12 cellular contexts compared by ENCODE assay signal in the genomic region with DNA sequence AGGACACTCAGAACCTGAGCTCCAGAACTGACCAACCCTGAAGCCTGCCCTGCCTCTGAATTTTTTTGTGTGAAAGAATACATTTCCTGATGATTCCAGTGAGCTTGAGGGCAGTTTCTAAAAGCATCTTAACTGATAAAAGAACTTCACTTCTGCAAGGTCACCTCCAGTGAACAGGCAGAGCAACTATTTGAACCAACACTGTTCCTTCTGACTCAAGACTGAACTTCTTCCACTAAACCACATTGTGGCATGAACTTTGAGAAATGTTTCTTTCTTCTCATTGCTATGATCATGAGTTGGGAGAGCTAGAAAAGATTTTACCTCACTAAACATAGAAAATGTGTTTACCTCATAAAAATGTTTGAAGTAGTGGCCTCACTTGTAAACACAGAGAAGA.
DNase-seq lines count a peak whose midpoint lies in the region; ATAC-seq, FAIRE-seq and TF ChIP-seq lines count a peak whose summit lies in the region.
"Had no signal": no experiment of that assay in that cellular context is flagged by ENCODE, and none has a peak within 500 bp of the region (broad histone marks: within the 10 kb centered on the region; RNA-seq: fewer than 3 reads in every experiment).

No MANE protein-coding gene starts in this region.

- ATAC-seq in GM21390 (IDR thresholded peaks at IDR 0.05; ENCODE audit: unreplicated experiment) (peak; percentile 52), HG03565 (IDR thresholded peaks at IDR 0.05; ENCODE audit: unreplicated experiment) (peak; percentile 39), heart left ventricle (no peak)

- no peak for TF ChIP-seq POLR2A in breast epithelium (IDR thresholded peaks at IDR 0.05)
- no peak for TF ChIP-seq POLR2A in heart left ventricle (IDR thresholded peaks at IDR 0.05)

- H3K36me3 ChIP-seq in breast epithelium, result no peaks in the 10 kb centered on the region
- no peaks in the 10 kb centered on the region for H3K36me3 ChIP-seq in heart left ventricle
- H3K36me3 ChIP-seq: esophagus squamous epithelium had no signal

- TF ChIP-seq CTCF in fibroblast of mammary gland (conservative IDR thresholded peaks at IDR 0.05; ENCODE audit: control insufficient read depth, insufficient read depth, low read depth, low read length) (no peak), GM10266 (IDR thresholded peaks at IDR 0.05; ENCODE audit: control insufficient read depth, insufficient read depth, low read depth, missing control alignments) (no peak), breast epithelium (IDR thresholded peaks at IDR 0.05) (no peak), heart left ventricle (IDR thresholded peaks at IDR 0.05) (no peak)

- H3K27me3 ChIP-seq in breast epithelium (no peaks in the 10 kb centered on the region), heart left ventricle (no peaks in the 10 kb centered on the region)
- H3K27me3 ChIP-seq: esophagus squamous epithelium had no signal

- DNase-seq in GM18507 (ENCODE audit: extremely low spot score, insufficient read length, low read depth), result no peak
- peak; percentile 11 for DNase-seq in fibroblast of mammary gland (ENCODE audit: low read depth)
- no peak for DNase-seq in GM10266 (ENCODE audit: extremely low spot score)
- no peak for DNase-seq in DMS79 (lab: John Stamatoyannopoulos, UW)
- DNase-seq in breast epithelium (ENCODE audit: low spot score in 2 of 2), result no peak
- DNase-seq in heart left ventricle, result no peak
- DNase-seq: esophagus squamous epithelium, islet precursor cell, NCI-H1436 treated with DMSO at 0.1 percent for 48 hours, nephron progenitor cell had no signal

- intact Hi-C loops in breast epithelium (cut with DNase I; ENCODE audit: low total_unique reads) (no loop called here), heart left ventricle (cut with DNase I) (no loop called here)

- H3K4me1 ChIP-seq in breast epithelium (no peaks in the 10 kb centered on the region), heart left ventricle (peaks cover 0 to 6% (median 0%) of the 10 kb centered on the region in 12 donors)

- H3K27ac ChIP-seq in breast epithelium (no peak overlapping the region), heart left ventricle (no peak overlapping the region)
- H3K27ac ChIP-seq: esophagus squamous epithelium had no signal

- FAIRE-seq in GM18507 (lab: Jason Lieb, UNC), result peak; percentile 65

- no peaks in the 10 kb centered on the region for H3K9me3 ChIP-seq in breast epithelium
- no peaks in the 10 kb centered on the region for H3K9me3 ChIP-seq in heart left ventricle
- H3K9me3 ChIP-seq: esophagus squamous epithelium had no signal

- H3K4me3 ChIP-seq in fibroblast of mammary gland (ENCODE audit: control insufficient read depth, low read depth, low read length) (no peak overlapping the region), breast epithelium (no peak overlapping the region), heart left ventricle (no peak overlapping the region)
- H3K4me3 ChIP-seq: esophagus squamous epithelium had no signal

Comparison
In these comparisons a context has a peak if more than half of its experiments do, and no peak if none do; other contexts are left out.
1. ATAC-seq: peak in GM21390 (single experiment) and HG03565 (single experiment); none in heart left ventricle (0 of 4).